ENCODE assay signal across 3 cellular contexts in genomic region chr18:31664101-31664500, GRCh38.
"Had no signal": no experiment of that assay in that cellular context is flagged by ENCODE, and none has a peak within 500 bp of the region (broad histone marks: within the 10 kb centered on the region; RNA-seq: fewer than 3 reads in every experiment).

No MANE protein-coding gene starts in this region.

- DNase-seq: GDM1, GF-D8 had no signal

- H3K4me3 ChIP-seq: GM12878 had no signal
